ENCODE assay signal across 10 cellular contexts in the genomic region with DNA sequence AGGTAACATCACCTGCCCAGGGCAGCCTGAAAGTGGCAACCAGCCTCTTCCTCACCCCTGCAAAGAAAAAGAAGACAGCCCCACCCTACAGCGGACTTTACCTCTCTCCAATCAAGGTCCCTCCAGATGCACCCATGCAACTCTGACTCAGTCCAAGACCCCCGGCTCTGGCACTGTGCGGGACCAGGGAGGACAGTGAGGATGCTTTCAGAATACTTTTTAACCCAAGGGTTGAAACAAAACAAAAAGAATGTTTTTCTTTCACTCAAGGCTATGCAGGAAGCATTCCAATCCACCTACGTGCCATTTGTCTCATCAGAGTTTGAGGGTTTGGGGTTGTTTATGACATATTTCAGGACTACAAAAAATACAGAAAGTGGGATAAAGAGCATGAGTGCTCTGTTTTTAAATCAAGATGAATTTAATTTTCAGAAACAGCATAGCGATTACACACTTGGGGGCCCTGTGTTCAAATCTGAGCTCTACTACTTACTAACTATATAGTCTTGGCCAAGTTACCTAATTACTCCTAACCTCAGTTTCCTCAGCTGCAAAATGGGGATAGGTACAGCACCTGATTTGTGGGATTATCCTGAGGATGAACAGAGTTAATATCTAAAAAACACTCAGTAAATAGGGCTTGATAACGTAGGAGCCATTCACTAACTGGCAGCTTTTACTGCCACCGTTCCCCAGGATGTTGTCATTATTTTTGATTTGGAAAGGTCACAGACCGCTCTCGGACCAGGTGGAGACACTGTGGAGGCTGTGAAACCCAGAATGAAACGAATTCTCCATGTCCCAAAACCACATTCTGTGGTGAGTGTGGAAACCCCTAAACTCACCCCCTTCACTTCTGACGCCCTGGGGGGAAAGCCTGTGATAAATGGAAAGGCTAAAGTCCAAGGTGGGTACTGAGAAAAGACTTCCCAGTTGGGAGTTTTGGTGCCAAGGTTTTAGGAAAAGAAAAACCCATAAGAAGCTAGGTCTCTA. TPM values are rescaled to one million over a fixed set of nuclear protein-coding genes. Genes with fewer than 3 reads are reported as not detected.
DNase-seq lines count a peak whose midpoint lies in the region; ATAC-seq lines count a peak whose summit lies in the region.
"Had no signal": no experiment of that assay in that cellular context is flagged by ENCODE, and none has a peak within 500 bp of the region (broad histone marks: within the 10 kb centered on the region; RNA-seq: fewer than 3 reads in every experiment).

No MANE protein-coding gene starts in this region.

- no peak overlapping the region for H3K4me3 Mint-ChIP-seq in T-cell

- DNase-seq in GM04503 (ENCODE audit: low read depth) (peak; percentile 50), amniotic epithelial cell (ENCODE audit: low read depth) (peak; percentile 57), glomerular visceral epithelial cell (ENCODE audit: extremely low spot score) (peak; percentile 78), smooth muscle cell of the brain vasculature (ENCODE audit: low read depth, low spot score) (peak; percentile 45), T-cell (no peak), SW 1271 (lab: John Stamatoyannopoulos, UW) (no peak), NCI-H2227 treated with DMSO at 0.1 percent for 48 hours (lab: John Stamatoyannopoulos, UW) (no peak)
- DNase-seq: DMS53, NCI-H1105 had no signal

- no peak for ATAC-seq in T-cell (replicated peaks in 1 of 4)
- ATAC-seq in HG03457 (IDR thresholded peaks at IDR 0.05; ENCODE audit: unreplicated experiment) = no peak

- no peaks in the 10 kb centered on the region for H3K27me3 Mint-ChIP-seq in T-cell

- peaks cover 18 to 23% (median 20%) of the 10 kb centered on the region in 3 donors for H3K4me1 Mint-ChIP-seq in T-cell

- POLR2A ChIA-PET in T-cell (lab: Charles Lee) = no interaction called here

- no peaks in the 10 kb centered on the region for H3K36me3 Mint-ChIP-seq in T-cell

- H3K9me3 Mint-ChIP-seq in T-cell = no peaks in the 10 kb centered on the region

- peak overlapping the region in 1 of 2 donors; percentile 2 for H3K27ac Mint-ChIP-seq in T-cell

- CTCF ChIA-PET in T-cell (lab: Charles Lee) = interaction anchor here in 1 of 2 donors (1.2 kb wide), 1 partner anchor 12 kb away, joined by 3 read pairs; no protein-coding TSS in a partner anchor

RNA-seq across cellular contexts. Expression of a gene that starts 5.6 kb away (rescaled TPM):
- total RNA-seq in T-cell = 1 to 10 TPM; 3.7 to 10.0 (median 6.0) TPM

RNA-seq across cellular contexts. Expression of a gene that starts 45.5 kb away (rescaled TPM):
- total RNA-seq in T-cell = under 1 TPM in 2 of 5 donors, not detected in 3; 0.51 to 0.53 TPM

Comparison
In these comparisons a context has a peak if more than half of its experiments do, and no peak if none do; other contexts are left out.
1. DNase-seq: peak in GM04503 (single experiment), amniotic epithelial cell (single experiment), glomerular visceral epithelial cell (single experiment) and smooth muscle cell of the brain vasculature (single experiment); none in T-cell (0 of 34), SW 1271 (0 of 2) and NCI-H2227 treated with DMSO at 0.1 percent for 48 hours (single experiment).